ENCODE assay signal across 8 cellular contexts in genomic region chr11:2699531-2700414, GRCh38. TPM values are rescaled to one million over a fixed set of nuclear protein-coding genes. Genes with fewer than 3 reads are reported as not detected.
DNase-seq lines count a peak whose midpoint lies in the region; ATAC-seq, FAIRE-seq and TF ChIP-seq lines count a peak whose summit lies in the region.

TSS of gene KCNQ1OT1 (minus strand) at chr11:2699994.

- CTCF ChIA-PET in BJ (lab: Yijun Ruan, JAX) = interaction anchor here (0.7 to 1.0 kb wide), 2 partner anchors 9 to 193 kb away, joined by 3 to 4 read pairs; no protein-coding TSS in a partner anchor

- H3K4me3 ChIP-seq in BJ (ENCODE audit: low read depth, low read length) = peak within 1 kb of the TSS; percentile 82
- H3K4me3 ChIP-seq in lower leg skin (ENCODE audit: low read depth, poor library complexity, severe bottlenecking) = peak within 1 kb of the TSS; percentile 36

- 0 out of 2 replicates have a peak, but pooled peaks have one; percentile 7 for TF ChIP-seq CTCF in BJ (IDR thresholded peaks at IDR 0.05; ENCODE audit: insufficient read depth, low read depth, low read length)
- peak in 1 of 3 donors; percentile 54 for TF ChIP-seq CTCF in lower leg skin (IDR thresholded peaks at IDR 0.05)

- POLR2A ChIA-PET in BJ (lab: Charles Lee) = interaction anchor here (0.7 to 0.8 kb wide), 2 partner anchors 230 to 354 kb away, joined by 3 to 7 read pairs; partner anchors contain the start of gene PHLDA2

- ATAC-seq in HG03442 (IDR thresholded peaks at IDR 0.05; ENCODE audit: unreplicated experiment) = peak; percentile 85

- FAIRE-seq in GM19239 (lab: Jason Lieb, UNC) = peak; percentile 71

- intact Hi-C loops in lower leg skin (cut with DNase I; ENCODE audit: low total_unique reads) = no loop called here

- DNase-seq in BJ (ENCODE audit: low read depth) (peak; percentile 82), GM19239 (ENCODE audit: insufficient read length, low spot score) (peak; percentile 87), NCI-H526 (lab: John Stamatoyannopoulos, UW) (peak; percentile 61 to 87), dermis microvascular lymphatic vessel endothelial cell (ENCODE audit: low read depth in 2 of 2) (peak; percentile 84 to 94), lower leg skin (ENCODE audit: low spot score in 2 of 2) (peak; percentile 88 to 98)
- DNase-seq in activated CD4-positive, alpha-beta T cell treated with anti-CD3 and anti-CD28 coated beads, Interleukin-2, amount 50 U/mL, for 4 hours = peak; percentile 79 to 81
- peak; percentile 85 for DNase-seq in stimulated activated CD4-positive, alpha-beta T cell treated with anti-CD3 and anti-CD28 coated beads, Interleukin-4, amount 100 ng/mL, for 24 hours

- no peaks in the 10 kb centered on the region for H3K36me3 ChIP-seq in BJ (ENCODE audit: control insufficient read depth, insufficient read depth, low read length)

- whole genome bisulfite sequencing in lower leg skin, 2 donors = 72 to 80% methylated on average over 62 to 95 of the region's 98 CpGs

- 0 out of 2 replicates have a peak, but pooled peaks cover 2% of the 10 kb centered on the region for H3K27me3 ChIP-seq in BJ (ENCODE audit: control insufficient read depth, insufficient read depth, low read length)

- peak in 1 of 2 donors; percentile 75 for TF ChIP-seq POLR2A in lower leg skin (IDR thresholded peaks at IDR 0.05)

RNA-seq across cellular contexts. Expression of gene KCNQ1OT1, which starts in this region (rescaled TPM):
- 0.16 and 0.18 TPM in 2 replicates for polyA plus RNA-seq in BJ (2011; rRNA removed)
- polyA minus RNA-seq in BJ (2011; rRNA and poly(A)+ RNA removed) = 2.9 and 4.0 TPM in 2 replicates
- total RNA-seq in dermis microvascular lymphatic vessel endothelial cell (0.51 and 0.76 TPM in 2 replicates), lower leg skin (1 to 10 TPM in 1 of 4 donors, under 1 TPM in 3; 0.63 to 1.8 (median 0.91) TPM)

Comparison
In these comparisons a context has a peak if more than half of its experiments do, and no peak if none do; other contexts are left out.
1. Peak in every context shown above with its lines: DNase-seq, ATAC-seq and H3K4me3 ChIP-seq.
2. Peak in DNase-seq in dermis microvascular lymphatic vessel endothelial cell; RNA of the gene not detected or under 1 TPM.